In the genomic region with DNA sequence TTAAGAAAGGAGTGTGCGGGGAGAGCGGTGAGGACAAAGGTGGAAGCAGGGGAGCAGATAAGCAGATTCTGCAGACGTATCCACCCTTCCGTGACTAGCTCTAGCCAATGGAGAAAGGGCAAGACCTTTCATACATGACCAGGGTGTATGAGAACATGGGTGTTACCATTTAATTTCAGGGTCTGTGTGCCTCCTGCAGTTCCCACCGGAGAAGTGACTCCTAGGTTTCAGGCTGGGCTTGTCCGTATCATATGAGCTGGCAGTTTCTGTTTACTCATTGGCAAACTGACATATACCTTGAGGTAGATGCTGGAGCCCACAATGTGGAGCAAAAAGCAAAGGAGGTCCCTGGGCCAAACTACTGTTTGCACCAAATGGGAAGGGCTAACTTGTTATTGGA, we compare ENCODE assay signal across 11 cellular contexts. TPM values are rescaled to one million over a fixed set of nuclear protein-coding genes. Genes with fewer than 3 reads are reported as not detected.
DNase-seq lines count a peak whose midpoint lies in the region; ATAC-seq and TF ChIP-seq lines count a peak whose summit lies in the region.
"Had no signal": no experiment of that assay in that cellular context is flagged by ENCODE, and none has a peak within 500 bp of the region (broad histone marks: within the 10 kb centered on the region; RNA-seq: fewer than 3 reads in every experiment).

No MANE protein-coding gene starts in this region.

- H3K27me3 ChIP-seq in breast epithelium (no peaks in the 10 kb centered on the region), suprapubic skin (no peaks in the 10 kb centered on the region)

- peak; percentile 32 for ATAC-seq in activated CD8-positive, alpha-beta memory T cell treated with anti-CD3 and anti-CD28 coated beads, Interleukin-2, amount 10 ng/mL, durations not matched to agents 7 days and 5 days
- ATAC-seq in HG03196 (IDR thresholded peaks at IDR 0.05; ENCODE audit: unreplicated experiment) = peak; percentile 45
- ATAC-seq in GM19328 (IDR thresholded peaks at IDR 0.05; ENCODE audit: unreplicated experiment) = no peak

- H3K27me3 Mint-ChIP-seq in activated CD8-positive, alpha-beta memory T cell treated with anti-CD3 and anti-CD28 coated beads, Interleukin-2, amount 10 ng/mL, durations not matched to agents 7 days and 5 days = peaks cover 31% of the 10 kb centered on the region

- 85% methylated on average over 6 of the region's 6 CpGs for WGBS in suprapubic skin

- H3K9me3 ChIP-seq in breast epithelium (no peaks in the 10 kb centered on the region), suprapubic skin (no peaks in the 10 kb centered on the region)

- H3K27ac ChIP-seq in breast epithelium (peak overlapping the region; percentile 49 to 93), suprapubic skin (peak overlapping the region; percentile 72)

- peaks cover 7% of the 10 kb centered on the region for H3K36me3 Mint-ChIP-seq in activated CD8-positive, alpha-beta memory T cell treated with anti-CD3 and anti-CD28 coated beads, Interleukin-2, amount 10 ng/mL, durations not matched to agents 7 days and 5 days

- intact Hi-C loops in breast epithelium (cut with DNase I; ENCODE audit: low total_unique reads) = no loop called here

- H3K4me1 Mint-ChIP-seq in activated CD8-positive, alpha-beta memory T cell treated with anti-CD3 and anti-CD28 coated beads, Interleukin-2, amount 10 ng/mL, durations not matched to agents 7 days and 5 days = peaks cover 43% of the 10 kb centered on the region

- no peak overlapping the region for H3K4me3 Mint-ChIP-seq in activated CD8-positive, alpha-beta memory T cell treated with anti-CD3 and anti-CD28 coated beads, Interleukin-2, amount 10 ng/mL, durations not matched to agents 7 days and 5 days

- H3K36me3 ChIP-seq in breast epithelium (no peaks in the 10 kb centered on the region), suprapubic skin (no peaks in the 10 kb centered on the region)

- H3K4me3 ChIP-seq in breast epithelium (no peak overlapping the region), suprapubic skin (no peak overlapping the region)

- no peaks in the 10 kb centered on the region for H3K9me3 Mint-ChIP-seq in activated CD8-positive, alpha-beta memory T cell treated with anti-CD3 and anti-CD28 coated beads, Interleukin-2, amount 10 ng/mL, durations not matched to agents 7 days and 5 days (ENCODE audit: low read depth)

- H3K4me1 ChIP-seq in breast epithelium (no peaks in the 10 kb centered on the region), suprapubic skin (peaks cover 38% of the 10 kb centered on the region)

- DNase-seq in activated CD8-positive, alpha-beta memory T cell treated with anti-CD3 and anti-CD28 coated beads, Interleukin-2, amount 10 ng/mL, durations not matched to agents 7 days and 5 days = no peak
- DNase-seq in activated CD8-positive, alpha-beta memory T cell treated with anti-CD3 and anti-CD28 coated beads for 24 hours = no peak
- DNase-seq in breast epithelium (ENCODE audit: low spot score in 2 of 2) (no peak), suprapubic skin (ENCODE audit: low spot score in 2 of 2) (no peak), NCI-H1930 (lab: John Stamatoyannopoulos, UW) (no peak)
- no peak for DNase-seq in stimulated activated CD4-positive, alpha-beta T cell treated with anti-CD3 and anti-CD28 coated beads, Interleukin-2, amount 100 ng/mL, for 24 hours
- DNase-seq: erythroblast; naive thymus-derived CD4-positive, alpha-beta T cell; stimulated activated naive CD4-positive, alpha-beta T cell had no signal

- no peak for TF ChIP-seq CTCF in breast epithelium (IDR thresholded peaks at IDR 0.05)
- TF ChIP-seq CTCF in suprapubic skin (IDR thresholded peaks at IDR 0.05) = no peak

- H3K27ac Mint-ChIP-seq in activated CD8-positive, alpha-beta memory T cell treated with anti-CD3 and anti-CD28 coated beads, Interleukin-2, amount 10 ng/mL, durations not matched to agents 7 days and 5 days = peak overlapping the region; percentile 1
- H3K27ac Mint-ChIP-seq: naive thymus-derived CD4-positive, alpha-beta T cell had no signal

- CTCF ChIA-PET in activated CD8-positive, alpha-beta memory T cell treated with anti-CD3 and anti-CD28 coated beads, Interleukin-2, amount 10 ng/mL, durations not matched to agents 7 days and 5 days (lab: Charles Lee) = interaction anchor here (1.1 kb wide), 1 partner anchor 98 kb away, joined by 6 read pairs; no protein-coding TSS in a partner anchor

- no peak for TF ChIP-seq EP300 in suprapubic skin (IDR thresholded peaks at IDR 0.05)

- no peak for TF ChIP-seq POLR2A in breast epithelium (IDR thresholded peaks at IDR 0.05)
- no peak for TF ChIP-seq POLR2A in suprapubic skin (IDR thresholded peaks at IDR 0.05)

RNA-seq across cellular contexts. Expression of a gene that starts 6.8 kb away (rescaled TPM):
- 1 to 10 TPM; 2.2 to 2.3 TPM for total RNA-seq in activated CD8-positive, alpha-beta memory T cell treated with anti-CD3 and anti-CD28 coated beads, Interleukin-2, amount 10 ng/mL, durations not matched to agents 7 days and 5 days
- total RNA-seq in breast epithelium = 100 to 1,000 TPM in 1 of 3 donors, 10 to 100 TPM in 2; 66.6 to 151 (median 89.5) TPM
- 100 to 1,000 TPM in 1 of 4 donors, 10 to 100 TPM in 3; 40.2 to 286 (median 47.4) TPM for total RNA-seq in suprapubic skin

Comparison
In these comparisons a context has a peak if more than half of its experiments do, and no peak if none do; other contexts are left out.
1. RNA of a gene that starts 6.8 kb away (total RNA-seq): 66.6 to 151 TPM in breast epithelium and 40.2 to 286 TPM in suprapubic skin; 2.2 to 2.3 TPM in activated CD8-positive, alpha-beta memory T cell treated with anti-CD3 and anti-CD28 coated beads, Interleukin-2, amount 10 ng/mL, durations not matched to agents 7 days and 5 days; every median in the first group is over 10 times any median in the second.